9 cellular contexts compared by ENCODE assay signal in the genomic region with DNA sequence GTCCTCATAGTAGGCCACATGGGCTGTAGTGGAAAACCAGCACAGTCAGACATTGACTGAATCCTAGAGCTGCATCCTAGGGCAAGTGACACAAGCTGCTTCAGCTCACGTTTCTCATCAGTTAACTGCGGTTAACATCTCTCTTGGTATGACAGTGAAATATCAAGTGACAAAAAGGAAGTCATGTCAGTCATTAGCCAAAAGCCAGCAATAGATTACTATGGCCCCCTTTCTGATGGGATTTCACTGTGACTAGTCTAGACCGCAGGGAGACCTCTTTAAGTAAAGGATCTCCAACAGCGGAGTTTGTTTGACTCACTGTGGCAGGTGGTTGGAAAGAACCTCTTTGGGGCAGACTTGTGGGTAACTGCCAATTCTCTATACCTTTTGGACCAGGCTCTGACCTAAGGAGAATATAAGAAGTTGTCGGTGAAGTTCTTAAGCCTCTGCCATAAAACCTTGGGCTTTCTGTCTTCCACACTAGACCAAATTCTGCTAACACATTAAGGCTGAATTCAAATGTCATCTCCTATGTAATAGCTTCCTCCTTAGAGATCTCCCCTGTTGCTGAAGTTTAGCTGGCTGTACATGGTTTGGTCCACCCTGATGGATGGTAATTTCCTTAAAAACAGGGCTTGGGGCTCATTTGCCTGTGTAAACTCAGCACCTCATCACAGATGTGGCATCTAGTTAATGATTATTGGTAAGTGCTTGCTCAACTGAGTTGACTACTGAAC.
DNase-seq lines count a peak whose midpoint lies in the region; ATAC-seq and TF ChIP-seq lines count a peak whose summit lies in the region.
"Had no signal": no experiment of that assay in that cellular context is flagged by ENCODE, and none has a peak within 500 bp of the region (broad histone marks: within the 10 kb centered on the region; RNA-seq: fewer than 3 reads in every experiment).

No MANE protein-coding gene starts in this region.

- H3K36me3 ChIP-seq in prostate gland (no peaks in the 10 kb centered on the region), SK-N-SH (replicated peaks in 1 of 2; ENCODE audit: control insufficient read depth in 1 of 2, insufficient read depth in 2 of 2, low read length in 1 of 2) (no peaks in the 10 kb centered on the region)

- H3K27ac ChIP-seq in layer of hippocampus (ENCODE audit: low read depth, low read length), result peak overlapping the region; percentile 96
- H3K27ac ChIP-seq in prostate gland, result no peak overlapping the region
- no peak overlapping the region for H3K27ac ChIP-seq in SK-N-SH (ENCODE audit: low read depth in 2 of 2, low read length in 1 of 2)

- H3K9me3 ChIP-seq in prostate gland (no peaks in the 10 kb centered on the region), SK-N-SH (no peaks in the 10 kb centered on the region)

- TF ChIP-seq CTCF in GM13976 (IDR thresholded peaks at IDR 0.05; ENCODE audit: borderline replicate concordance, control extremely low read depth, extremely low read depth, insufficient read depth, missing control alignments) (no peak), prostate gland (IDR thresholded peaks at IDR 0.05) (no peak), SK-N-SH (IDR thresholded peaks at IDR 0.05) (no peak)

- H3K4me1 ChIP-seq in prostate gland (replicated peaks) (peaks cover 6% of the 10 kb centered on the region), SK-N-SH (ENCODE audit: control insufficient read depth in 1 of 2, insufficient read depth in 2 of 2, low read depth in 1 of 2, low read length in 1 of 2) (peaks cover 4 to 6% of the 10 kb centered on the region in 2 experiments; a peak in 1 of 4 replicates)

- H3F3A ChIP-seq in SK-N-SH (replicated peaks; ENCODE audit: insufficient read depth), result no peaks in the 10 kb centered on the region

- CTCF ChIA-PET in SK-N-SH (lab: Yijun Ruan, JAX), result interaction anchor here (0.8 kb wide), 1 partner anchor 11 kb away, joined by 3 read pairs; no protein-coding TSS in a partner anchor

- no peak for TF ChIP-seq EP300 in SK-N-SH (IDR thresholded peaks at IDR 0.05; ENCODE audit: borderline replicate concordance in 1 of 2, low read depth in 1 of 2, low read length in 1 of 2)

- 95% methylated on average over 5 of the region's 5 CpGs for WGBS in prostate gland
- WGBS in SK-N-SH (ENCODE audit: low lambda C conversion rate), result 98% methylated on average over 5 of the region's 5 CpGs

- no peaks in the 10 kb centered on the region for H3K9me2 ChIP-seq in SK-N-SH

- no peak overlapping the region for H2AFZ ChIP-seq in SK-N-SH (ENCODE audit: low read depth)

- H3K27me3 ChIP-seq in layer of hippocampus (ENCODE audit: control insufficient read depth, insufficient read depth, low read length) (no peaks in the 10 kb centered on the region), prostate gland (replicated peaks; ENCODE audit: insufficient read depth) (no peaks in the 10 kb centered on the region), SK-N-SH (ENCODE audit: insufficient read depth) (no peaks in the 10 kb centered on the region)

- H3K79me2 ChIP-seq in SK-N-SH (ENCODE audit: insufficient read depth), result no peaks in the 10 kb centered on the region; the same call in none of the 2 replicates

- ATAC-seq in GM19468 (IDR thresholded peaks at IDR 0.05; ENCODE audit: extremely low read depth, unreplicated experiment) (peak; percentile 55), HG03457 (IDR thresholded peaks at IDR 0.05; ENCODE audit: unreplicated experiment) (peak; percentile 57)
- ATAC-seq: HCT116 had no signal

- no peak overlapping the region for H3K4me2 ChIP-seq in SK-N-SH

- POLR2A ChIA-PET in SK-N-SH (lab: Yijun Ruan, JAX), result no interaction called here

- no peaks in the 10 kb centered on the region for H4K20me1 ChIP-seq in SK-N-SH (ENCODE audit: insufficient read depth)

- H3K4me3 ChIP-seq in prostate gland, result no peak overlapping the region
- H3K4me3 ChIP-seq in SK-N-SH (ENCODE audit: low read depth in 2 of 2, low read length in 1 of 2), result no peak overlapping the region

- H3K9ac ChIP-seq in SK-N-SH, result no peak overlapping the region

- TF ChIP-seq RAD21 in SK-N-SH (IDR thresholded peaks at IDR 0.05; ENCODE audit: low read length), result no peak

- in situ Hi-C loops in GM13976 (cut with MboI; ENCODE audit: low sequenced_read_pairs, unreplicated experiment), result loop anchor here (10.0 kb wide), 1 partner anchor 54 kb away; no protein-coding TSS in a partner anchor

- intact Hi-C loops in prostate gland (cut with DNase I), result no loop called here

- TF ChIP-seq POLR2A in prostate gland (IDR thresholded peaks at IDR 0.05), result no peak

- DNase-seq in GM13976 (ENCODE audit: low spot score) (peak; percentile 62), prostate gland (ENCODE audit: low spot score) (no peak), NCI-H345 (lab: John Stamatoyannopoulos, UW) (no peak), NCI-H2227 (lab: John Stamatoyannopoulos, UW; ENCODE audit: unreplicated experiment) (no peak), SK-N-SH (no peak)

TF ChIP-seq in SK-N-SH, 30 proteins besides CTCF, POLR2A, EP300 and RAD21:
- TF ChIP-seq TEAD4 (IDR thresholded peaks at IDR 0.05; ENCODE audit: borderline replicate concordance, insufficient read depth) (no peak), TCF12 (IDR thresholded peaks at IDR 0.05) (no peak), POLR2AphosphoS5 (IDR thresholded peaks at IDR 0.05; ENCODE audit: low read depth, low read length) (no peak), SIN3A (IDR thresholded peaks at IDR 0.05; ENCODE audit: borderline replicate concordance, low read depth, low read length) (no peak), MEF2A (IDR thresholded peaks at IDR 0.05; ENCODE audit: borderline replicate concordance, low read depth) (no peak), TAF1 (IDR thresholded peaks at IDR 0.05; ENCODE audit: borderline replicate concordance, low read depth, low read length) (no peak), YY1 (IDR thresholded peaks at IDR 0.05; ENCODE audit: low read depth) (no peak), NRF1 (IDR thresholded peaks at IDR 0.05; ENCODE audit: low read depth, low read length) (no peak), RCOR1 (IDR thresholded peaks at IDR 0.05; ENCODE audit: low read length) (no peak), JUND (IDR thresholded peaks at IDR 0.05) (no peak), FOSL2 (IDR thresholded peaks at IDR 0.05; ENCODE audit: borderline replicate concordance, low read depth) (no peak)
- TF ChIP-seq, protein P1, sequence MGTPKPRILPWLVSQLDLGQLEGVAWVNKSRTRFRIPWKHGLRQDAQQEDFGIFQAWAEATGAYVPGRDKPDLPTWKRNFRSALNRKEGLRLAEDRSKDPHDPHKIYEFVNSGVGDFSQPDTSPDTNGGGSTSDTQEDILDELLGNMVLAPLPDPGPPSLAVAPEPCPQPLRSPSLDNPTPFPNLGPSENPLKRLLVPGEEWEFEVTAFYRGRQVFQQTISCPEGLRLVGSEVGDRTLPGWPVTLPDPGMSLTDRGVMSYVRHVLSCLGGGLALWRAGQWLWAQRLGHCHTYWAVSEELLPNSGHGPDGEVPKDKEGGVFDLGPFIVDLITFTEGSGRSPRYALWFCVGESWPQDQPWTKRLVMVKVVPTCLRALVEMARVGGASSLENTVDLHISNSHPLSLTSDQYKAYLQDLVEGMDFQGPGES (IDR thresholded peaks at IDR 0.05; ENCODE audit: low read depth, low read length), result no peak
- TF ChIP-seq, protein P2, sequence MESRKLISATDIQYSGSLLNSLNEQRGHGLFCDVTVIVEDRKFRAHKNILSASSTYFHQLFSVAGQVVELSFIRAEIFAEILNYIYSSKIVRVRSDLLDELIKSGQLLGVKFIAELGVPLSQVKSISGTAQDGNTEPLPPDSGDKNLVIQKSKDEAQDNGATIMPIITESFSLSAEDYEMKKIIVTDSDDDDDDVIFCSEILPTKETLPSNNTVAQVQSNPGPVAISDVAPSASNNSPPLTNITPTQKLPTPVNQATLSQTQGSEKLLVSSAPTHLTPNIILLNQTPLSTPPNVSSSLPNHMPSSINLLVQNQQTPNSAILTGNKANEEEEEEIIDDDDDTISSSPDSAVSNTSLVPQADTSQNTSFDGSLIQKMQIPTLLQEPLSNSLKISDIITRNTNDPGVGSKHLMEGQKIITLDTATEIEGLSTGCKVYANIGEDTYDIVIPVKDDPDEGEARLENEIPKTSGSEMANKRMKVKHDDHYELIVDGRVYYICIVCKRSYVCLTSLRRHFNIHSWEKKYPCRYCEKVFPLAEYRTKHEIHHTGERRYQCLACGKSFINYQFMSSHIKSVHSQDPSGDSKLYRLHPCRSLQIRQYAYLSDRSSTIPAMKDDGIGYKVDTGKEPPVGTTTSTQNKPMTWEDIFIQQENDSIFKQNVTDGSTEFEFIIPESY (IDR thresholded peaks at IDR 0.05; ENCODE audit: borderline replicate concordance, low read depth), result no peak
